ENCODE assay signal across 9 cellular contexts in the genomic region with DNA sequence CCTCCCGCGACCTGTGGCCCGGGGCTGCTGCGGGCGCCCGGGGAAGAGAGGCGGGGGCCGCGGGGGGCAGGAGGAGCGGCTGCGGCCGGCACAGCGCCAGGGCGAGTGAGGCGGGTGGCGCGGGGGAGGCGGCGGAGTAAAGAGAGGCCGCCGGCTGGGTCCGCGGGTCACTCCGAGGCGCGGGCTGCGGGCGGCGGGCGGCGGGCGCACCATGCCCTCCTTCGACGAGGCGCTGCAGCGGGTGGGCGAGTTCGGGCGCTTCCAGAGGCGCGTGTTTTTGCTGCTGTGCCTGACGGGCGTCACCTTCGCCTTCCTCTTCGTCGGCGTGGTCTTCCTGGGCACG. TPM values are rescaled to one million over a fixed set of nuclear protein-coding genes. Genes with fewer than 3 reads are reported as not detected.
DNase-seq lines count a peak whose midpoint lies in the region; ATAC-seq and TF ChIP-seq lines count a peak whose summit lies in the region.
"Had no signal": no experiment of that assay in that cellular context is flagged by ENCODE, and none has a peak within 500 bp of the region (broad histone marks: within the 10 kb centered on the region; RNA-seq: fewer than 3 reads in every experiment).

A gene with protein sequence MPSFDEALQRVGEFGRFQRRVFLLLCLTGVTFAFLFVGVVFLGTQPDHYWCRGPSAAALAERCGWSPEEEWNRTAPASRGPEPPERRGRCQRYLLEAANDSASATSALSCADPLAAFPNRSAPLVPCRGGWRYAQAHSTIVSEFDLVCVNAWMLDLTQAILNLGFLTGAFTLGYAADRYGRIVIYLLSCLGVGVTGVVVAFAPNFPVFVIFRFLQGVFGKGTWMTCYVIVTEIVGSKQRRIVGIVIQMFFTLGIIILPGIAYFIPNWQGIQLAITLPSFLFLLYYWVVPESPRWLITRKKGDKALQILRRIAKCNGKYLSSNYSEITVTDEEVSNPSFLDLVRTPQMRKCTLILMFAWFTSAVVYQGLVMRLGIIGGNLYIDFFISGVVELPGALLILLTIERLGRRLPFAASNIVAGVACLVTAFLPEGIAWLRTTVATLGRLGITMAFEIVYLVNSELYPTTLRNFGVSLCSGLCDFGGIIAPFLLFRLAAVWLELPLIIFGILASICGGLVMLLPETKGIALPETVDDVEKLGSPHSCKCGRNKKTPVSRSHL (plus strand): TSS at position 170 of the 343 bp plus-strand sequence. CDS start 42 bp downstream, at position 212.

- TF ChIP-seq EP300 in sigmoid colon (IDR thresholded peaks at IDR 0.05): no peak

- H3K36me3 ChIP-seq in brain microvascular endothelial cell (replicated peaks) (no peaks in the 10 kb centered on the region), sigmoid colon (no peaks in the 10 kb centered on the region), OCI-LY7 (ENCODE audit: insufficient read depth, low read length) (no peaks in the 10 kb centered on the region)

- DNase-seq in H9 (peak; percentile 48), brain microvascular endothelial cell (no peak), iPS-NIHi7 (ENCODE audit: extremely low spot score) (peak; percentile 63), sigmoid colon (peak; percentile 77), OCI-LY7 (ENCODE audit: low spot score) (no peak)
- DNase-seq: activated CD4-positive, CD25-positive, alpha-beta regulatory T cell treated with anti-CD3 and anti-CD28 coated beads, Interleukin-2, amount 50 U/mL, for 72 hours had no signal

- no peak within 1 kb of the TSS for H2BK120ac ChIP-seq in H9 (ENCODE audit: low read depth, low read length, poor library complexity, severe bottlenecking)

- H2AFZ ChIP-seq in H9 (ENCODE audit: low read length): no peak within 1 kb of the TSS
- H2AFZ ChIP-seq in OCI-LY7 (ENCODE audit: low read length): no peak within 1 kb of the TSS

- H3K27me3 ChIP-seq in H9 (ENCODE audit: insufficient read depth, low read length): peaks cover 23% of the 10 kb centered on the region; the same call in 1 of the 2 replicates
- peaks cover 6% of the 10 kb centered on the region for H3K27me3 ChIP-seq in brain microvascular endothelial cell (replicated peaks)
- H3K27me3 ChIP-seq in sigmoid colon: no peaks in the 10 kb centered on the region

- no peak within 1 kb of the TSS for H3K56ac ChIP-seq in H9 (ENCODE audit: insufficient read length, low read depth, low read length)

- TF ChIP-seq CTCF in H9 (conservative IDR thresholded peaks at IDR 0.05): no peak
- no peak for TF ChIP-seq CTCF in brain microvascular endothelial cell (IDR thresholded peaks at IDR 0.05; ENCODE audit: low read depth, low read length, missing control alignments)
- no peak for TF ChIP-seq CTCF in sigmoid colon (IDR thresholded peaks at IDR 0.05)
- no peak for TF ChIP-seq CTCF in OCI-LY7 (conservative IDR thresholded peaks at IDR 0.05; ENCODE audit: low read length)

- TF ChIP-seq POLR2A in sigmoid colon (IDR thresholded peaks at IDR 0.05): no peak

- H3K9me3 ChIP-seq in H9 (ENCODE audit: control insufficient read depth, low read depth, low read length): no peaks in the 10 kb centered on the region
- no peaks in the 10 kb centered on the region for H3K9me3 ChIP-seq in sigmoid colon
- no peaks in the 10 kb centered on the region for H3K9me3 ChIP-seq in OCI-LY7 (ENCODE audit: low read length)

- no peak for ATAC-seq in HG02759 (IDR thresholded peaks at IDR 0.05; ENCODE audit: unreplicated experiment)
- ATAC-seq in HG02973 (IDR thresholded peaks at IDR 0.05; ENCODE audit: unreplicated experiment): no peak
- ATAC-seq in HG03571 (IDR thresholded peaks at IDR 0.05; ENCODE audit: unreplicated experiment): no peak

- no TSS peak for BruUV-seq in OCI-LY7 (replicated peaks; lab: Mats Ljungman, UMichigan)

- H3K27ac ChIP-seq in H9 (ENCODE audit: insufficient read length, low read depth, low read length): no peak within 1 kb of the TSS
- no peak within 1 kb of the TSS for H3K27ac ChIP-seq in brain microvascular endothelial cell
- peak within 1 kb of the TSS; percentile 81 to 89 (median 84) for H3K27ac ChIP-seq in sigmoid colon
- no peak within 1 kb of the TSS for H3K27ac ChIP-seq in OCI-LY7 (ENCODE audit: low read depth, low read length, poor library complexity, severe bottlenecking)

- in situ Hi-C loops in brain microvascular endothelial cell (cut with HindIII; ENCODE audit: low pct_ligation_motif_present, low sequenced_read_pairs): no loop called here

- H4K20me1 ChIP-seq in H9 (ENCODE audit: control insufficient read depth, insufficient read depth, insufficient read length) (no peaks in the 10 kb centered on the region), OCI-LY7 (ENCODE audit: insufficient read depth, low read length) (no peaks in the 10 kb centered on the region)

- no peaks in the 10 kb centered on the region for H3K9me2 ChIP-seq in OCI-LY7 (ENCODE audit: insufficient read depth, low read length)

- no peaks in the 10 kb centered on the region; a peak in 1 of 7 replicates for H3K36me3 Mint-ChIP-seq in H9 (ENCODE audit: insufficient read depth in 1 of 3, low read depth in 3 of 3)

- no peak within 1 kb of the TSS for H3K27ac Mint-ChIP-seq in H9

- peak within 1 kb of the TSS; percentile 4 for H3K18ac ChIP-seq in H9 (ENCODE audit: insufficient read length, low read depth, low read length)

- no peak within 1 kb of the TSS for H3T11ph ChIP-seq in H9 (ENCODE audit: low read length)

- no peak within 1 kb of the TSS for H2BK12ac ChIP-seq in H9 (ENCODE audit: insufficient read length, low read depth, low read length)

- no peak within 1 kb of the TSS for H4K91ac ChIP-seq in H9 (ENCODE audit: insufficient read length, low read depth, low read length)

- POLR2A ChIA-PET in OCI-LY7 (lab: Charles Lee): no interaction called here

- no peak within 1 kb of the TSS for H3K9ac ChIP-seq in H9 (ENCODE audit: extremely low read depth, insufficient read length, low read length)

- H3K79me2 ChIP-seq in H9 (ENCODE audit: insufficient read depth, low read length) (no peaks in the 10 kb centered on the region), OCI-LY7 (ENCODE audit: insufficient read depth, low read depth, low read length) (no peaks in the 10 kb centered on the region)

- no peak within 1 kb of the TSS for H2BK15ac ChIP-seq in H9 (ENCODE audit: low read depth, low read length)

- peaks cover 51% of the 10 kb centered on the region for H3K27me3 Mint-ChIP-seq in H9 (ENCODE audit: low read depth)

- H3K4me3 Mint-ChIP-seq in H9: peak within 1 kb of the TSS; percentile 69 to 80

- no peaks in the 10 kb centered on the region for H3K79me1 ChIP-seq in H9 (ENCODE audit: insufficient read depth, low read depth, low read length, poor library complexity, severe bottlenecking)

- no peak within 1 kb of the TSS; the same call in 1 of the 2 replicates for H3K14ac ChIP-seq in H9 (ENCODE audit: insufficient read depth, low read length)

- WGBS in H9 (ENCODE audit: extremely low coverage, insufficient read length, low lambda C conversion rate): no CpG with 5 or more reads among the region's 48 CpGs
- WGBS in sigmoid colon, 2 donors: 1 to 2% methylated on average over 48 of the region's 48 CpGs

- peak within 1 kb of the TSS; percentile 72 for H3K4me2 ChIP-seq in H9 (ENCODE audit: insufficient read depth, insufficient read length, low read length)
- no peak within 1 kb of the TSS for H3K4me2 ChIP-seq in OCI-LY7 (ENCODE audit: low read length)

- peaks cover 14 to 16% of the 10 kb centered on the region in 2 experiments for H3K4me1 Mint-ChIP-seq in H9

- H3K4me3 ChIP-seq in brain microvascular endothelial cell (ENCODE audit: low read depth, low read length) (peak within 1 kb of the TSS; percentile 55), sigmoid colon (peak within 1 kb of the TSS; percentile 57 to 87 (median 74)), OCI-LY7 (ENCODE audit: low read depth, low read length, poor library complexity, severe bottlenecking) (no peak within 1 kb of the TSS)

- H3K4me1 ChIP-seq in H9 (ENCODE audit: insufficient read depth, low read length) (no peaks in the 10 kb centered on the region), sigmoid colon (peaks cover 0 to 28% (median 16%) of the 10 kb centered on the region in 4 donors), OCI-LY7 (ENCODE audit: insufficient read depth, low read length, poor library complexity, severe bottlenecking) (no peaks in the 10 kb centered on the region)

- H2BK5ac ChIP-seq in H9 (ENCODE audit: insufficient read length, low read length): no peak within 1 kb of the TSS

- no peak within 1 kb of the TSS for H3K4ac ChIP-seq in H9 (ENCODE audit: low read depth, low read length)

- H2BK20ac ChIP-seq in H9 (ENCODE audit: low read depth, low read length, poor library complexity, severe bottlenecking): no peak within 1 kb of the TSS

- no peak within 1 kb of the TSS for H2AK5ac ChIP-seq in H9 (ENCODE audit: insufficient read length, low read length)

- no peak within 1 kb of the TSS for H3K23ac ChIP-seq in H9 (ENCODE audit: insufficient read length, low read depth, low read length)

- H4K5ac ChIP-seq in H9 (ENCODE audit: insufficient read length, low read depth, low read length): no peak within 1 kb of the TSS

- CTCF ChIA-PET in OCI-LY7 (lab: Charles Lee; ENCODE audit: unreplicated experiment): no interaction called here

- peaks cover 9% of the 10 kb centered on the region for H3K23me2 ChIP-seq in H9 (ENCODE audit: insufficient read length, low read depth, low read length, poor library complexity, severe bottlenecking)

- no peaks in the 10 kb centered on the region for H3K9me3 Mint-ChIP-seq in H9

- intact Hi-C loops in sigmoid colon (cut with DNase I) (loop anchor here (1.0 to 5.0 kb wide), 3 partner anchors 39 to 210 kb away; no protein-coding TSS in a partner anchor), OCI-LY7 (cut with micrococcal nuclease; ENCODE audit: unreplicated experiment) (no loop called here)

- H4K8ac ChIP-seq in H9 (replicated peaks; ENCODE audit: insufficient read length, low read depth, low read length): no peak within 1 kb of the TSS

RNA-seq across cellular contexts. Expression of the gene that starts here (rescaled TPM):
- total RNA-seq in H9 (2021) (2.7 and 2.8 TPM in 2 replicates), sigmoid colon (10 to 100 TPM; 13.6 to 26.3 (median 19.3) TPM), OCI-LY7 (2022) (not detected in 2 replicates)
- 1 to 10 TPM in 1 of 3 donors, under 1 TPM in 2; 0.23 to 3.3 (median 0.60) TPM for polyA plus RNA-seq in sigmoid colon
- not detected in 2 replicates for total RNA-seq in OCI-LY7 (2014; rRNA removed; shearing (Covaris generic))

Comparison
In these comparisons a context has a peak if more than half of its experiments do, and no peak if none do; other contexts are left out.
1. DNase-seq: peak in H9 (single experiment), iPS-NIHi7 (single experiment) and sigmoid colon (single experiment); none in brain microvascular endothelial cell (single experiment) and OCI-LY7 (single experiment).
2. H3K27ac ChIP-seq: peak in sigmoid colon (4 of 4); none in H9 (single experiment), brain microvascular endothelial cell (single experiment) and OCI-LY7 (single experiment).